ENCODE assay signal across 24 cellular contexts in genomic region chr3:164814106-164814505, GRCh38.
"Had no signal": no experiment of that assay in that cellular context is flagged by ENCODE, and none has a peak within 500 bp of the region (broad histone marks: within the 10 kb centered on the region; RNA-seq: fewer than 3 reads in every experiment).

No MANE protein-coding gene starts in this region.

- H3K9me3 Mint-ChIP-seq: stimulated activated naive CD8-positive, alpha-beta T cell treated with anti-CD3 and anti-CD28 coated beads, Interleukin-15, Interleukin-2, amounts not matched to agents 100 ng/mL and 50 ng/mL, for 24 hours; type B pancreatic cell had no signal

- H3K27ac Mint-ChIP-seq: naive thymus-derived CD8-positive, alpha-beta T cell; nephron; progenitor cell of endocrine pancreas; stimulated activated naive B cell treated with anti-CD40 and anti-IgM and Interleukin-4, amounts not matched to agents 10 μg/mL and 1 μg/mL and 100 μg/mL, for 72 hours; stimulated activated naive CD8-positive, alpha-beta T cell treated with anti-CD3 and anti-CD28 coated beads, Interleukin-15, Interleukin-2, amounts not matched to agents 100 ng/mL and 50 ng/mL, for 24 hours; type B pancreatic cell had no signal

- ATAC-seq: naive thymus-derived CD8-positive, alpha-beta T cell; right lobe of liver; stimulated activated naive B cell treated with anti-CD40 and anti-IgM and Interleukin-4, amounts not matched to agents 10 μg/mL and 1 μg/mL and 100 μg/mL, for 72 hours had no signal

- H3K9me3 ChIP-seq: neutrophil, right atrium auricular region, right lobe of liver, uterus had no signal

- H3K27ac ChIP-seq: left ventricle myocardium inferior, neutrophil, parathyroid adenoma, right atrium auricular region, right lobe of liver, tibial nerve, uterus had no signal

- DNase-seq: head of caudate nucleus; hippocampal formation; left ventricle myocardium inferior; mesenchymal stem cell; naive thymus-derived CD8-positive, alpha-beta T cell; occipital lobe; right lobe of liver; stimulated activated CD4-positive, alpha-beta T cell treated with anti-CD3 and anti-CD28 coated beads, Interleukin-12 subunit alpha, Interleukin-12 subunit beta, amount 100 ng/mL, for 4 hours; stimulated activated CD4-positive, alpha-beta T cell treated with anti-CD3 and anti-CD28 coated beads, Interleukin-15, amount 100 ng/mL, for 24 hours; stimulated activated CD4-positive, alpha-beta T cell treated with anti-CD3 and anti-CD28 coated beads, Interleukin-2, amount 100 ng/mL, for 24 hours; stimulated activated CD4-positive, alpha-beta T cell treated with anti-CD3 and anti-CD28 coated beads, Interleukin-4, amount 100 ng/mL, for 1 hour; stimulated activated naive B cell treated with anti-CD40 and anti-IgM and Interleukin-4, amounts not matched to agents 10 μg/mL and 1 μg/mL and 100 μg/mL, for 72 hours; substantia nigra; uterus had no signal

- H3K4me1 ChIP-seq: left ventricle myocardium inferior, parathyroid adenoma, right atrium auricular region, right lobe of liver, tibial nerve, uterus had no signal

- H3K27me3 Mint-ChIP-seq: naive thymus-derived CD8-positive, alpha-beta T cell; progenitor cell of endocrine pancreas; stimulated activated naive B cell treated with anti-CD40 and anti-IgM and Interleukin-4, amounts not matched to agents 10 μg/mL and 1 μg/mL and 100 μg/mL, for 72 hours; stimulated activated naive CD8-positive, alpha-beta T cell treated with anti-CD3 and anti-CD28 coated beads, Interleukin-15, Interleukin-2, amounts not matched to agents 100 ng/mL and 50 ng/mL, for 24 hours; type B pancreatic cell had no signal

- H3K4me3 Mint-ChIP-seq: naive thymus-derived CD8-positive, alpha-beta T cell; nephron; neural crest cell; stimulated activated naive B cell treated with anti-CD40 and anti-IgM and Interleukin-4, amounts not matched to agents 10 μg/mL and 1 μg/mL and 100 μg/mL, for 72 hours; stimulated activated naive CD8-positive, alpha-beta T cell treated with anti-CD3 and anti-CD28 coated beads, Interleukin-15, Interleukin-2, amounts not matched to agents 100 ng/mL and 50 ng/mL, for 24 hours; type B pancreatic cell had no signal

- H3K27me3 ChIP-seq: neutrophil, right atrium auricular region, right lobe of liver, tibial nerve, uterus had no signal

- H3K4me3 ChIP-seq: left ventricle myocardium inferior, right atrium auricular region, right lobe of liver, smooth muscle cell, tibial nerve, uterus had no signal

- H3K4me1 Mint-ChIP-seq: naive thymus-derived CD8-positive, alpha-beta T cell; nephron; neural crest cell; stimulated activated naive B cell treated with anti-CD40 and anti-IgM and Interleukin-4, amounts not matched to agents 10 μg/mL and 1 μg/mL and 100 μg/mL, for 72 hours had no signal

- H3K36me3 ChIP-seq: left ventricle myocardium inferior, neutrophil, right atrium auricular region, right lobe of liver, tibial nerve, uterus had no signal
